ENCODE assay signal across 14 cellular contexts in genomic region chr12:5344131-5344530, GRCh38.
DNase-seq lines count a peak whose midpoint lies in the region; ATAC-seq and TF ChIP-seq lines count a peak whose summit lies in the region.
"Had no signal": no experiment of that assay in that cellular context is flagged by ENCODE, and none has a peak within 500 bp of the region (broad histone marks: within the 10 kb centered on the region; RNA-seq: fewer than 3 reads in every experiment).

No MANE protein-coding gene starts in this region.

- BruUV-seq in Caco-2 (replicated peaks; lab: Mats Ljungman, UMichigan): no TSS peak

- H3K18ac ChIP-seq in trophoblast cell (ENCODE audit: low read length): no peak overlapping the region

- H3K27me3 Mint-ChIP-seq in Caco-2 (ENCODE audit: insufficient read depth, unreplicated experiment): no peaks in the 10 kb centered on the region

- ATAC-seq in GM19463 (IDR thresholded peaks at IDR 0.05; ENCODE audit: unreplicated experiment): no peak
- ATAC-seq in HG03432 (IDR thresholded peaks at IDR 0.05; ENCODE audit: unreplicated experiment): no peak
- ATAC-seq: GM23338, HCT116 had no signal

- H3K27ac ChIP-seq in trophoblast cell (ENCODE audit: low read depth, low read length): peak overlapping the region; percentile 66

- H3K27me3 ChIP-seq in Caco-2 (replicated peaks; ENCODE audit: control insufficient read depth, insufficient read depth, low read length): no peaks in the 10 kb centered on the region
- no peaks in the 10 kb centered on the region for H3K27me3 ChIP-seq in trophoblast cell (ENCODE audit: insufficient read depth, low read length)

- H3K23ac ChIP-seq in trophoblast cell (ENCODE audit: low read length): no peak overlapping the region

- no peaks in the 10 kb centered on the region for H3K36me3 Mint-ChIP-seq in Caco-2 (ENCODE audit: insufficient read depth, unreplicated experiment)
- H3K36me3 Mint-ChIP-seq: CD4-positive, alpha-beta memory T cell had no signal

- peaks cover 24% of the 10 kb centered on the region for H3K4me1 ChIP-seq in Caco-2
- H3K4me1 ChIP-seq in trophoblast cell (ENCODE audit: control insufficient read depth in 1 of 2, insufficient read depth in 2 of 2, low read length in 2 of 2): peaks cover 9 to 17% of the 10 kb centered on the region in 2 experiments

- CTCF ChIA-PET in Caco-2 (lab: Charles Lee): no interaction called here

- no peak overlapping the region for H2BK12ac ChIP-seq in trophoblast cell (ENCODE audit: low read length)

- H4K8ac ChIP-seq in trophoblast cell (ENCODE audit: low read depth, low read length): no peak overlapping the region

- H3K36me3 ChIP-seq in Caco-2 (ENCODE audit: control insufficient read depth, insufficient read depth, low read length) (no peaks in the 10 kb centered on the region), trophoblast cell (ENCODE audit: control insufficient read depth in 1 of 2, insufficient read depth in 2 of 2, low read length in 2 of 2) (no peaks in the 10 kb centered on the region)

- no peaks in the 10 kb centered on the region for H3K79me2 ChIP-seq in trophoblast cell (ENCODE audit: control insufficient read depth, insufficient read depth, low read length, poor library complexity)

- H4K12ac ChIP-seq in trophoblast cell (ENCODE audit: low read depth, low read length): no peak overlapping the region

- peak overlapping the region; percentile 18 for H3K4me3 Mint-ChIP-seq in Caco-2 (ENCODE audit: unreplicated experiment)
- H3K4me3 Mint-ChIP-seq: CD4-positive, alpha-beta memory T cell; GM23338; H9 had no signal

- no peak overlapping the region for H3K4me3 ChIP-seq in Caco-2 (ENCODE audit: low read depth, low read length)
- H3K4me3 ChIP-seq in trophoblast cell (ENCODE audit: low read depth, low read length): no peak overlapping the region
- H3K4me3 ChIP-seq: GM23338 had no signal

- H3K4me1 Mint-ChIP-seq in Caco-2 (ENCODE audit: low read depth, unreplicated experiment): peaks cover 32% of the 10 kb centered on the region
- H3K4me1 Mint-ChIP-seq: CD4-positive, alpha-beta memory T cell had no signal

- no peak overlapping the region for H3K9ac ChIP-seq in trophoblast cell (ENCODE audit: low read length)

- peaks cover 7% of the 10 kb centered on the region for H3K9me3 Mint-ChIP-seq in Caco-2 (ENCODE audit: unreplicated experiment)
- H3K9me3 Mint-ChIP-seq: GM23338, H9 had no signal

- H4K91ac ChIP-seq in trophoblast cell (ENCODE audit: low read depth, low read length): no peak overlapping the region

- peak; percentile 22 to 52 for DNase-seq in Caco-2
- peak; percentile 30 for DNase-seq in SW480 (ENCODE audit: low spot score)
- DNase-seq in trophoblast cell: no peak
- DNase-seq in occipital lobe (lab: John Stamatoyannopoulos, UW): no peak
- DNase-seq: C1 segment of cervical spinal cord; CD4-positive, alpha-beta memory T cell; COR-L47; DMS153; DND-41; H9 had no signal

- peak overlapping the region; percentile 76 for H2BK5ac ChIP-seq in trophoblast cell (ENCODE audit: low read depth, low read length, poor library complexity)

- no peak overlapping the region for H3K4me2 ChIP-seq in trophoblast cell (ENCODE audit: low read length)
- H3K4me2 ChIP-seq: GM23338 had no signal

- no peak overlapping the region for H2BK120ac ChIP-seq in trophoblast cell (ENCODE audit: insufficient read depth, low read length, poor library complexity)

- H2AK5ac ChIP-seq in trophoblast cell (ENCODE audit: low read length): no peak overlapping the region

- no peak for TF ChIP-seq CTCF in Caco-2 (IDR thresholded peaks at IDR 0.05; ENCODE audit: insufficient read depth in 1 of 2, low read depth in 1 of 2, low read length in 1 of 2, severe bottlenecking in 1 of 2, unreplicated experiment in 1 of 2)

- peak overlapping the region; percentile 49 for H3K27ac Mint-ChIP-seq in Caco-2 (ENCODE audit: unreplicated experiment)
- H3K27ac Mint-ChIP-seq: CD4-positive, alpha-beta memory T cell; GM23338; H9 had no signal

- peaks cover 14% of the 10 kb centered on the region for H3K79me1 ChIP-seq in trophoblast cell (ENCODE audit: low read length)

- no peak overlapping the region for H3K14ac ChIP-seq in trophoblast cell (ENCODE audit: low read length)

- WGBS in trophoblast cell (ENCODE audit: extremely low coverage, insufficient coverage, insufficient read length): no CpG with 5 or more reads among the region's 4 CpGs

- no peak overlapping the region for H3K4ac ChIP-seq in trophoblast cell (ENCODE audit: low read depth, low read length)

- no peak overlapping the region for H2AFZ ChIP-seq in trophoblast cell (ENCODE audit: insufficient read depth, low read length, poor library complexity)
- H2AFZ ChIP-seq: GM23338 had no signal

- H3K9me3 ChIP-seq in Caco-2 (no peaks in the 10 kb centered on the region), trophoblast cell (ENCODE audit: insufficient read depth, low read depth, low read length) (no peaks in the 10 kb centered on the region)

- POLR2A ChIA-PET in Caco-2 (lab: Charles Lee): no interaction called here

- intact Hi-C loops in Caco-2 (cut with micrococcal nuclease; ENCODE audit: unreplicated experiment): loop anchor here (10.0 kb wide), 1 partner anchor 51 kb away; no protein-coding TSS in a partner anchor

Comparison
In these comparisons a context has a peak if more than half of its experiments do, and no peak if none do; other contexts are left out.
1. DNase-seq: peak in Caco-2 (2 of 2) and SW480 (single experiment); none in trophoblast cell (0 of 2) and occipital lobe (single experiment).